In genomic region chr10:70430489-70431445, GRCh38 we compare ENCODE assay signal across 10 cellular contexts. TPM values are rescaled to one million over a fixed set of nuclear protein-coding genes. Genes with fewer than 3 reads are reported as not detected.
A peak's percentile ranks its signal among the peaks of the same experiment; 100 is the strongest.
DNase-seq lines count a peak whose midpoint lies in the region; ATAC-seq, FAIRE-seq and TF ChIP-seq lines count a peak whose summit lies in the region.
"Had no signal": no experiment of that assay in that cellular context is flagged by ENCODE, and none has a peak within 500 bp of the region (broad histone marks: within the 10 kb centered on the region; RNA-seq: fewer than 3 reads in every experiment).

No MANE protein-coding gene starts in this region.

- no peaks in the 10 kb centered on the region for H3K79me2 ChIP-seq in HCT116 (ENCODE audit: insufficient read depth, low read length)

- POLR2A ChIA-PET in HCT116 (lab: Charles Lee) = no interaction called here

- CTCF ChIA-PET in HCT116 (lab: Charles Lee) = interaction anchor here (1.1 kb wide), 1 partner anchor 31 kb away, joined by 3 read pairs; no protein-coding TSS in a partner anchor

- no peaks in the 10 kb centered on the region for H3K9me3 ChIP-seq in HCT116 (ENCODE audit: control insufficient read depth in 1 of 2, insufficient read depth in 1 of 2, low read depth in 1 of 2, low read length in 2 of 2)
- H3K9me3 ChIP-seq in kidney (ENCODE audit: control insufficient read depth in 1 of 2, low read length in 2 of 2) = no peaks in the 10 kb centered on the region
- H3K9me3 ChIP-seq in small intestine (ENCODE audit: control insufficient read depth, low read depth) = no peaks in the 10 kb centered on the region

- H3K9me2 ChIP-seq in HCT116 (ENCODE audit: insufficient read depth) = no peaks in the 10 kb centered on the region

- FAIRE-seq in kidney (lab: Jason Lieb, UNC) (peak; percentile 30), small intestine (lab: Jason Lieb, UNC) (no peak)

- no peak for DNase-seq in HCT116 (ENCODE audit: low read depth, low spot score)
- peak; percentile 56 to 93 for DNase-seq in cardiac fibroblast (ENCODE audit: low read depth in 2 of 2)
- DNase-seq in kidney = no peak
- DNase-seq in small intestine = peak; percentile 17
- no peak for DNase-seq in stimulated activated CD4-positive, alpha-beta T cell treated with anti-CD3 and anti-CD28 coated beads, Interleukin-4, amount 100 ng/mL, for 24 hours
- DNase-seq in GM10266 (ENCODE audit: extremely low spot score) = no peak
- DNase-seq in DMS114 treated with DMSO at 0.1 percent for 48 hours (lab: John Stamatoyannopoulos, UW; ENCODE audit: unreplicated experiment) = no peak
- DNase-seq: NCI-H526 treated with DMSO at 0.1 percent for 48 hours had no signal

- TF ChIP-seq CTCF in HCT116 (IDR thresholded peaks at IDR 0.05 in 2 of 3, conservative IDR thresholded peaks at IDR 0.05 in 1 of 3; ENCODE audit: borderline replicate concordance in 1 of 3, insufficient read depth in 1 of 3, low read depth in 2 of 3, low read length in 2 of 3) (no peak), cardiac fibroblast (IDR thresholded peaks at IDR 0.05; ENCODE audit: low read depth, low read length) (no peak), kidney (IDR thresholded peaks at IDR 0.05; ENCODE audit: borderline replicate concordance, extremely low read depth, insufficient read depth) (peak; percentile 27), GM10266 (IDR thresholded peaks at IDR 0.05; ENCODE audit: control insufficient read depth, insufficient read depth, low read depth, missing control alignments) (no peak)

- ATAC-seq in HCT116 = peak; percentile 40
- no peak for ATAC-seq in GM18502 (IDR thresholded peaks at IDR 0.05; ENCODE audit: poor library complexity, unreplicated experiment)

- 47 to 70% (median 65%) methylated on average over 6 of the region's 6 CpGs for WGBS in small intestine, 3 donors

- TF ChIP-seq POLR2A in HCT116 (IDR thresholded peaks at IDR 0.05; ENCODE audit: borderline replicate concordance, extremely low read depth, insufficient read depth, insufficient read length) = no peak

- no peak overlapping the region for H2AFZ ChIP-seq in HCT116 (ENCODE audit: low read depth, low read length, poor library complexity, severe bottlenecking)

- H3K27me3 ChIP-seq in HCT116 (ENCODE audit: insufficient read depth, low read length) = no peaks in the 10 kb centered on the region
- no peaks in the 10 kb centered on the region for H3K27me3 ChIP-seq in small intestine (ENCODE audit: control insufficient read depth in 2 of 2, insufficient read depth in 2 of 2, low read length in 2 of 2)

- no peak overlapping the region for H3K4me2 ChIP-seq in HCT116 (ENCODE audit: low read length)

- intact Hi-C loops in HCT116 (cut with micrococcal nuclease) = no loop called here
- intact Hi-C loops in kidney (cut with DNase I) = no loop called here

- no TSS peak for BruUV-seq in HCT116 (replicated peaks; lab: Mats Ljungman, UMichigan)

- RAD21 ChIA-PET in HCT116 (lab: Charles Lee; ENCODE audit: low non-redundant PET in 1 of 2, low total read pairs in 2 of 2, uncharacterized antibody in 2 of 2, unreplicated experiment in 2 of 2) = no interaction called here

- TF ChIP-seq RAD21 in HCT116 (IDR thresholded peaks at IDR 0.05; ENCODE audit: low read depth) = 0 out of 2 replicates have a peak, but pooled peaks have one; percentile 11

- H3K9ac ChIP-seq in HCT116 (ENCODE audit: low read length) = no peak overlapping the region
- no peak overlapping the region for H3K9ac ChIP-seq in kidney (ENCODE audit: low read length in 2 of 2)

- H3K4me1 ChIP-seq in HCT116 (ENCODE audit: control insufficient read depth in 1 of 2, insufficient read depth in 2 of 2, low read length in 2 of 2) (no peaks in the 10 kb centered on the region; a peak in 1 of 4 replicates), kidney (ENCODE audit: control insufficient read depth in 1 of 2, insufficient read depth in 1 of 2, low read depth in 1 of 2, low read length in 2 of 2) (peaks cover 4 to 14% of the 10 kb centered on the region in 2 donors), small intestine (ENCODE audit: control insufficient read depth in 2 of 2, insufficient read depth in 1 of 2, low read depth in 1 of 2, low read length in 1 of 2) (peaks cover 0 to 7% of the 10 kb centered on the region in 2 donors)

- H3K36me3 ChIP-seq in HCT116 (ENCODE audit: control insufficient read depth in 1 of 2, insufficient read depth in 2 of 2, low read length in 2 of 2) (peaks cover 5 to 8% of the 10 kb centered on the region in 2 experiments; a peak in 3 of 4 replicates), kidney (ENCODE audit: control insufficient read depth in 1 of 2, insufficient read depth in 2 of 2, low read length in 2 of 2) (peaks cover 6 to 27% of the 10 kb centered on the region in 2 donors), small intestine (ENCODE audit: control insufficient read depth in 2 of 2, insufficient read depth in 2 of 2, low read length in 2 of 2) (peaks cover 6 to 7% of the 10 kb centered on the region in 2 donors)

- no peaks in the 10 kb centered on the region for H4K20me1 ChIP-seq in HCT116 (ENCODE audit: insufficient read depth)

- H3K4me3 ChIP-seq in HCT116 (replicated peaks in 1 of 2; ENCODE audit: low read depth in 1 of 2, low read length in 2 of 2) (no peak overlapping the region), cardiac fibroblast (replicated peaks in 1 of 2; ENCODE audit: low read depth in 2 of 2, low read length in 2 of 2) (no peak overlapping the region), kidney (ENCODE audit: low read length in 2 of 2) (no peak overlapping the region), small intestine (ENCODE audit: low read depth in 1 of 2, low read length in 2 of 2) (no peak overlapping the region)

- H3K27ac ChIP-seq in HCT116 (ENCODE audit: low read depth, low read length) (no peak overlapping the region), kidney (ENCODE audit: low read depth in 2 of 2, low read length in 2 of 2) (peak overlapping the region; percentile 44 to 87), small intestine (ENCODE audit: low read depth in 1 of 2, low read length in 1 of 2) (peak overlapping the region in 1 of 2 donors; percentile 89)

TF ChIP-seq in HCT116, 20 proteins besides CTCF, POLR2A, EP300 and RAD21 (continues in another document):
- TF ChIP-seq CEBPB (IDR thresholded peaks at IDR 0.05; ENCODE audit: low read depth) = no peak
- no peak for TF ChIP-seq SRF (IDR thresholded peaks at IDR 0.05; ENCODE audit: low read depth)
- no peak for TF ChIP-seq ZBTB33 (IDR thresholded peaks at IDR 0.05; ENCODE audit: extremely low read depth, insufficient replicate concordance, low read length)
- no peak for TF ChIP-seq YY1 (IDR thresholded peaks at IDR 0.05; ENCODE audit: extremely low read depth, insufficient replicate concordance, low read depth, low read length)
- no peak for TF ChIP-seq ZNF274 (IDR thresholded peaks at IDR 0.05; ENCODE audit: low read depth, low read length)
- TF ChIP-seq TCF7L2 (IDR thresholded peaks at IDR 0.05; ENCODE audit: borderline replicate concordance, extremely low read depth, insufficient read depth, insufficient read length) = no peak
- TF ChIP-seq EGR1 (IDR thresholded peaks at IDR 0.05; ENCODE audit: low read depth) = no peak
- TF ChIP-seq EZH2phosphoT487 (IDR thresholded peaks at IDR 0.05; ENCODE audit: borderline replicate concordance) = no peak
- TF ChIP-seq JUND (IDR thresholded peaks at IDR 0.05) = no peak
- TF ChIP-seq SP1 (IDR thresholded peaks at IDR 0.05; ENCODE audit: low read depth) = no peak
- TF ChIP-seq POLR2AphosphoS5 (IDR thresholded peaks at IDR 0.05; ENCODE audit: low read depth, low read length) = no peak
- TF ChIP-seq ZFX (IDR thresholded peaks at IDR 0.05) = no peak

RNA-seq across cellular contexts. Expression of gene NODAL, which starts 10.7 kb away (rescaled TPM):
- total RNA-seq in HCT116 (2021; ENCODE audit: unreplicated experiment) (0.30 TPM), kidney (not detected)
- 0.07 TPM in 1 of 2 replicates, not detected in the other for polyA plus RNA-seq in HCT116 (2012)
- polyA plus RNA-seq in kidney (ENCODE audit: insufficient read depth, low read depth, low replicate concordance) (not detected), small intestine (under 1 TPM in 1 of 3 donors, not detected in 2; 0.04 TPM)
- total RNA-seq: lower leg skin had no signal

RNA-seq across cellular contexts. Expression of gene EIF4EBP2, which starts 26.8 kb away (rescaled TPM):
- total RNA-seq in HCT116 (2021; ENCODE audit: unreplicated experiment) (36.7 TPM), kidney (66.6 TPM)
- 7.4 and 10.1 TPM in 2 replicates for polyA plus RNA-seq in HCT116 (2012)
- polyA plus RNA-seq in kidney (ENCODE audit: insufficient read depth, low read depth, low replicate concordance) (35.8 TPM), small intestine (10 to 100 TPM; 30.2 to 63.3 (median 60.3) TPM)

RNA-seq across cellular contexts. Expression of gene PALD1, which starts 47.8 kb away (rescaled TPM):
- total RNA-seq in HCT116 (2021; ENCODE audit: unreplicated experiment) (33.1 TPM), kidney (14.4 TPM)
- 23.1 and 25.7 TPM in 2 replicates for polyA plus RNA-seq in HCT116 (2012)
- polyA plus RNA-seq in kidney (ENCODE audit: insufficient read depth, low read depth, low replicate concordance) (3.0 TPM), small intestine (1 to 10 TPM in 2 of 3 donors, under 1 TPM in 1; 0.22 to 3.6 (median 2.7) TPM)

RNA-seq across cellular contexts. Expression of gene LRRC20, which starts 48.3 kb away (rescaled TPM):
- total RNA-seq in HCT116 (2021; ENCODE audit: unreplicated experiment) (19.5 TPM), kidney (6.0 TPM)
- 20.5 and 21.4 TPM in 2 replicates for polyA plus RNA-seq in HCT116 (2012)
- polyA plus RNA-seq in kidney (ENCODE audit: insufficient read depth, low read depth, low replicate concordance) (6.3 TPM), small intestine (10 to 100 TPM in 1 of 3 donors, 1 to 10 TPM in 1, under 1 TPM in 1; 0.89 to 10.9 (median 1.4) TPM)

Comparison
In these comparisons a context has a peak if more than half of its experiments do, and no peak if none do; other contexts are left out.
1. DNase-seq: peak in cardiac fibroblast (2 of 2) and small intestine (single experiment); none in HCT116 (single experiment), kidney (single experiment), stimulated activated CD4-positive, alpha-beta T cell treated with anti-CD3 and anti-CD28 coated beads, Interleukin-4, amount 100 ng/mL, for 24 hours (single experiment), GM10266 (single experiment) and DMS114 treated with DMSO at 0.1 percent for 48 hours (single experiment).